Comparison of ENCODE assay signal across 33 cellular contexts in genomic region chr6:29142349-29142748, GRCh38. TPM values are rescaled to one million over a fixed set of nuclear protein-coding genes. Genes with fewer than 3 reads are reported as not detected.
"Had no signal": no experiment of that assay in that cellular context is flagged by ENCODE, and none has a peak within 500 bp of the region (broad histone marks: within the 10 kb centered on the region; RNA-seq: fewer than 3 reads in every experiment).

No MANE protein-coding gene starts in this region.

- FAIRE-seq: endothelial cell of umbilical vein, pancreas had no signal

- H3K4me1 ChIP-seq: adrenal gland, heart left ventricle, pancreas, prostate gland, stomach, thyroid gland had no signal

- H3K27me3 ChIP-seq: adrenal gland, cardiac muscle cell, heart left ventricle, pancreas, stomach, thyroid gland had no signal

- H3K4me3 ChIP-seq: adrenal gland, cardiac muscle cell, coronary artery, heart left ventricle, pancreas, prostate gland, stomach, thyroid gland had no signal

- H3K36me3 ChIP-seq: adrenal gland, cardiac muscle cell, heart left ventricle, pancreas, prostate gland, stomach, thyroid gland had no signal

- H3K9me3 ChIP-seq: adrenal gland, pancreas, prostate gland, thyroid gland had no signal

- H3K27ac ChIP-seq: adrenal gland, cardiac muscle cell, coronary artery, heart left ventricle, pancreas, prostate gland, stomach, thyroid gland had no signal

- DNase-seq: activated CD4-positive, alpha-beta T cell treated with anti-CD3 and anti-CD28 coated beads for 4 hours; activated CD4-positive, alpha-beta T cell treated with anti-CD3 and anti-CD28 coated beads, Interleukin-2, amount 50 U/mL, for 48 hours; activated CD8-positive, alpha-beta memory T cell treated with anti-CD3 and anti-CD28 coated beads for 24 hours; activated effector memory CD4-positive, alpha-beta T cell treated with Interleukin-2 at 50 U/mL for 16 hours; activated naive CD4-positive, alpha-beta T cell treated with anti-CD3 and anti-CD28 coated beads for 36 hours; activated naive CD8-positive, alpha-beta T cell treated with anti-CD3 and anti-CD28 coated beads for 36 hours; adrenal gland; aorta; effector memory CD8-positive, alpha-beta T cell; heart left ventricle; midbrain; naive thymus-derived CD4-positive, alpha-beta T cell; nucleus accumbens; pancreas; retina; stimulated activated CD4-positive, alpha-beta T cell treated with anti-CD3 and anti-CD28 coated beads, Interleukin-15, amount 100 ng/mL, for 24 hours; stimulated activated CD4-positive, alpha-beta T cell treated with anti-CD3 and anti-CD28 coated beads, Interleukin-2, amount 100 ng/mL, for 24 hours; stimulated activated naive B cell treated with anti-CD40 and anti-IgM and Interleukin-4, amounts not matched to agents 10 μg/mL and 1 μg/mL and 100 μg/mL, for 72 hours; stomach; thyroid gland had no signal

- ATAC-seq: effector memory CD8-positive, alpha-beta T cell; heart left ventricle; naive thymus-derived CD4-positive, alpha-beta T cell; pancreas; stimulated activated naive B cell treated with anti-CD40 and anti-IgM and Interleukin-4, amounts not matched to agents 10 μg/mL and 1 μg/mL and 100 μg/mL, for 72 hours had no signal

RNA-seq across cellular contexts. Expression of gene OR2J2, which starts 28.4 kb away (rescaled TPM):
- total RNA-seq: activated naive CD4-positive, alpha-beta T cell treated with anti-CD3 and anti-CD28 coated beads for 36 hours; activated naive CD8-positive, alpha-beta T cell treated with anti-CD3 and anti-CD28 coated beads for 36 hours; adrenal gland; aorta; cardiac muscle cell; endothelial cell of umbilical vein; fibroblast of lung; fibroblast of villous mesenchyme; heart left ventricle; kidney epithelial cell; lower leg skin; naive thymus-derived CD4-positive, alpha-beta T cell; pancreas; stomach; T-helper 2 cell treated with Interferon-gamma antibody and Interleukin-4, amounts not matched to agents 100 ng/mL and 5 ng/mL, for 36 hours; urinary bladder had no signal
- polyA plus RNA-seq: adrenal gland; aorta; cardiac muscle cell; endothelial cell of umbilical vein; esophagus; fibroblast of lung; heart left ventricle; naive thymus-derived CD4-positive, alpha-beta T cell; neural cell; pancreas; stomach; urinary bladder had no signal

RNA-seq across cellular contexts. Expression of gene OR2J3, which starts 34.5 kb away (rescaled TPM):
- total RNA-seq: activated naive CD4-positive, alpha-beta T cell treated with anti-CD3 and anti-CD28 coated beads for 36 hours; activated naive CD8-positive, alpha-beta T cell treated with anti-CD3 and anti-CD28 coated beads for 36 hours; adrenal gland; aorta; cardiac muscle cell; cerebellum; endothelial cell of umbilical vein; fibroblast of lung; fibroblast of villous mesenchyme; heart left ventricle; kidney epithelial cell; lower leg skin; naive thymus-derived CD4-positive, alpha-beta T cell; pancreas; stomach; T-helper 2 cell treated with Interferon-gamma antibody and Interleukin-4, amounts not matched to agents 100 ng/mL and 5 ng/mL, for 36 hours; thyroid gland; urinary bladder had no signal
- polyA plus RNA-seq: adrenal gland; cardiac muscle cell; endothelial cell of umbilical vein; esophagus; fibroblast of lung; heart left ventricle; naive thymus-derived CD4-positive, alpha-beta T cell; neural cell; pancreas; stomach; urinary bladder had no signal

RNA-seq across cellular contexts. Expression of gene OR2J1, which starts 43.1 kb away (rescaled TPM):
- total RNA-seq: activated naive CD4-positive, alpha-beta T cell treated with anti-CD3 and anti-CD28 coated beads for 36 hours; activated naive CD8-positive, alpha-beta T cell treated with anti-CD3 and anti-CD28 coated beads for 36 hours; adrenal gland; aorta; cardiac muscle cell; cerebellum; endothelial cell of umbilical vein; fibroblast of lung; fibroblast of villous mesenchyme; heart left ventricle; kidney epithelial cell; lower leg skin; naive thymus-derived CD4-positive, alpha-beta T cell; pancreas; stomach; T-helper 2 cell treated with Interferon-gamma antibody and Interleukin-4, amounts not matched to agents 100 ng/mL and 5 ng/mL, for 36 hours; thyroid gland; urinary bladder had no signal
- polyA plus RNA-seq: adrenal gland; aorta; cardiac muscle cell; endothelial cell of umbilical vein; esophagus; fibroblast of lung; heart left ventricle; naive thymus-derived CD4-positive, alpha-beta T cell; neural cell; pancreas; stomach; urinary bladder had no signal

RNA-seq across cellular contexts. Expression of gene OR2B3, which starts 55.2 kb away (rescaled TPM):
- total RNA-seq: activated naive CD4-positive, alpha-beta T cell treated with anti-CD3 and anti-CD28 coated beads for 36 hours; activated naive CD8-positive, alpha-beta T cell treated with anti-CD3 and anti-CD28 coated beads for 36 hours; adrenal gland; aorta; cardiac muscle cell; cerebellum; endothelial cell of umbilical vein; fibroblast of lung; fibroblast of villous mesenchyme; heart left ventricle; kidney epithelial cell; lower leg skin; naive thymus-derived CD4-positive, alpha-beta T cell; pancreas; prostate gland; stomach; T-helper 2 cell treated with Interferon-gamma antibody and Interleukin-4, amounts not matched to agents 100 ng/mL and 5 ng/mL, for 36 hours; thyroid gland; urinary bladder had no signal
- polyA plus RNA-seq: adrenal gland; aorta; cardiac muscle cell; endothelial cell of umbilical vein; esophagus; fibroblast of lung; heart left ventricle; naive thymus-derived CD4-positive, alpha-beta T cell; neural cell; pancreas; stomach; urinary bladder had no signal
